8 cellular contexts compared by ENCODE assay signal in genomic region chr13:75637101-75637774, GRCh38. TPM values are rescaled to one million over a fixed set of nuclear protein-coding genes. Genes with fewer than 3 reads are reported as not detected.
DNase-seq lines count a peak whose midpoint lies in the region; ATAC-seq and TF ChIP-seq lines count a peak whose summit lies in the region.

No MANE protein-coding gene starts in this region.

- H2BK15ac ChIP-seq in IMR-90 (ENCODE audit: low read depth, low read length) = peak overlapping the region; percentile 32; the same call in 1 of the 3 replicates

- H3K9ac ChIP-seq in IMR-90 (ENCODE audit: low read depth, low read length) (peak overlapping the region; percentile 81), neural cell (ENCODE audit: low read length) (no peak overlapping the region)

- H3K79me1 ChIP-seq in IMR-90 (ENCODE audit: low read depth in 1 of 2, low read length in 2 of 2) = peaks cover 6 to 32% of the 10 kb centered on the region in 2 experiments; a peak in 3 of 4 replicates

- H2AK9ac ChIP-seq in IMR-90 (replicated peaks; ENCODE audit: low read depth, low read length, poor library complexity) = peak overlapping the region; percentile 97

- peak overlapping the region; percentile 91 for H3K56ac ChIP-seq in IMR-90 (ENCODE audit: extremely low read depth, insufficient read depth, low read length)

- no peaks in the 10 kb centered on the region for H3K79me2 ChIP-seq in neural cell (replicated peaks; ENCODE audit: insufficient read depth, low read length)

- H3K4me1 Mint-ChIP-seq in CD14-positive monocyte = peaks cover 14% of the 10 kb centered on the region
- H3K4me1 Mint-ChIP-seq in dendritic cell treated with granulocyte-macrophage colony-stimulating factor and Interleukin-4, amounts not matched to agents 40 ng/mL and 50 ng/mL, for 4 days (ENCODE audit: low read depth) = peaks cover 15% of the 10 kb centered on the region

- TF ChIP-seq POLR2A in IMR-90 (IDR thresholded peaks at IDR 0.05; ENCODE audit: low read depth, low read length) = no peak

- no peaks in the 10 kb centered on the region for H3F3A ChIP-seq in neural cell (ENCODE audit: insufficient read depth, low read length, poor library complexity, severe bottlenecking)

- dilution Hi-C loops in IMR-90 (cut with HindIII; ENCODE audit: low sequenced_read_pairs, unreplicated experiment) = no loop called here

- no peak for TF ChIP-seq EP300 in neural cell (conservative IDR thresholded peaks at IDR 0.05; ENCODE audit: poor library complexity, severe bottlenecking)

- peak overlapping the region; percentile 83 to 91 for H3K4me3 Mint-ChIP-seq in CD14-positive monocyte
- H3K4me3 Mint-ChIP-seq in dendritic cell treated with granulocyte-macrophage colony-stimulating factor and Interleukin-4, amounts not matched to agents 40 ng/mL and 50 ng/mL, for 4 days = peak overlapping the region; percentile 77

- H3K18ac ChIP-seq in IMR-90 (ENCODE audit: low read depth, low read length) = peak overlapping the region; percentile 56

- DNase-seq in CD14-positive monocyte (ENCODE audit: low spot score) = no peak
- DNase-seq in IMR-90 = no peak
- DNase-seq in NCI-H2171 treated with DMSO at 0.1 percent for 48 hours (lab: John Stamatoyannopoulos, UW) = no peak
- no peak for DNase-seq in NCI-H524 treated with DMSO at 0.1 percent for 48 hours (lab: John Stamatoyannopoulos, UW)
- DNase-seq in medulla oblongata (ENCODE audit: extremely low spot score) = no peak

- peak overlapping the region; percentile 92 for H2BK120ac ChIP-seq in IMR-90 (ENCODE audit: low read depth, low read length)

- peak overlapping the region; percentile 75 for H2BK20ac ChIP-seq in IMR-90 (ENCODE audit: low read depth, low read length)

- H3K4me3 ChIP-seq in IMR-90 (ENCODE audit: insufficient read depth, low read depth, low read length) (peak overlapping the region; percentile 80), neural cell (ENCODE audit: low read length) (peak overlapping the region; percentile 66)

- H3K27me3 Mint-ChIP-seq in CD14-positive monocyte (ENCODE audit: low read depth in 3 of 3) = peaks cover 39 to 51% (median 42%) of the 10 kb centered on the region in 3 donors
- H3K27me3 Mint-ChIP-seq in dendritic cell treated with granulocyte-macrophage colony-stimulating factor and Interleukin-4, amounts not matched to agents 40 ng/mL and 50 ng/mL, for 4 days = peaks cover 50% of the 10 kb centered on the region

- H2AK5ac ChIP-seq in IMR-90 (ENCODE audit: low read depth, low read length) = peak overlapping the region; percentile 57

- in situ Hi-C loops in IMR-90 (cut with MboI; ENCODE audit: low sequenced_read_pairs) = no loop called here

- BruUV-seq in IMR-90 (replicated peaks; lab: Mats Ljungman, UMichigan) = no TSS peak

- peak overlapping the region; percentile 98 for H3K4ac ChIP-seq in IMR-90 (ENCODE audit: low read depth, low read length)

- H3K9me2 ChIP-seq in neural cell (ENCODE audit: insufficient read depth, low read length) = no peaks in the 10 kb centered on the region

- H3K27ac ChIP-seq in IMR-90 (ENCODE audit: insufficient read depth, low read length) (peak overlapping the region; percentile 86), neural cell (ENCODE audit: low read length) (no peak overlapping the region)

- TF ChIP-seq RAD21 in IMR-90 (IDR thresholded peaks at IDR 0.05; ENCODE audit: low read length) (no peak), neural cell (conservative IDR thresholded peaks at IDR 0.05) (no peak)

- H3K9me1 ChIP-seq in IMR-90 (ENCODE audit: insufficient read depth, low read length) = peaks cover 14% of the 10 kb centered on the region

- H3K4me2 ChIP-seq in IMR-90 (ENCODE audit: low read depth, low read length) (peak overlapping the region; percentile 98), neural cell (ENCODE audit: low read length) (no peak overlapping the region)

- H3K14ac ChIP-seq in IMR-90 (replicated peaks; ENCODE audit: low read depth, low read length) = peak overlapping the region; percentile 99

- peaks cover 2 to 3% of the 10 kb centered on the region in 2 donors for H3K36me3 Mint-ChIP-seq in CD14-positive monocyte
- no peaks in the 10 kb centered on the region for H3K36me3 Mint-ChIP-seq in dendritic cell treated with granulocyte-macrophage colony-stimulating factor and Interleukin-4, amounts not matched to agents 40 ng/mL and 50 ng/mL, for 4 days (ENCODE audit: low read depth)

- H3K27me3 ChIP-seq in IMR-90 (ENCODE audit: control insufficient read depth, insufficient read depth, low read length) (no peaks in the 10 kb centered on the region), neural cell (ENCODE audit: insufficient read depth, low read depth, low read length) (peaks cover 43% of the 10 kb centered on the region)

- H3K9me3 Mint-ChIP-seq in CD14-positive monocyte = peaks cover 0 to 8% (median 4%) of the 10 kb centered on the region in 7 donors
- no peaks in the 10 kb centered on the region for H3K9me3 Mint-ChIP-seq in dendritic cell treated with granulocyte-macrophage colony-stimulating factor and Interleukin-4, amounts not matched to agents 40 ng/mL and 50 ng/mL, for 4 days

- H2AFZ ChIP-seq in IMR-90 (replicated peaks; ENCODE audit: low read length, poor library complexity) (peak overlapping the region; percentile 87), neural cell (ENCODE audit: low read depth, low read length) (no peak overlapping the region)

- H4K20me1 ChIP-seq in IMR-90 (ENCODE audit: insufficient read depth, low read length) (peaks cover 34% of the 10 kb centered on the region; the same call in 1 of the 2 replicates), neural cell (ENCODE audit: insufficient read depth) (no peaks in the 10 kb centered on the region)

- H3K23ac ChIP-seq in IMR-90 (ENCODE audit: low read depth, low read length) = peak overlapping the region; percentile 100

- 20% methylated on average over 1 of the region's 19 CpGs; no CpG with 5 or more reads in 1 of the 2 experiments for WGBS in IMR-90 (ENCODE audit: extremely low coverage in 2 of 2, insufficient read length in 1 of 2), 2 experiments

- H2BK5ac ChIP-seq in IMR-90 (ENCODE audit: low read depth, low read length, poor library complexity, severe bottlenecking) = peak overlapping the region; percentile 85

- H3K36me3 ChIP-seq in IMR-90 (ENCODE audit: control insufficient read depth, insufficient read depth, low read length) = peaks cover 5% of the 10 kb centered on the region
- no peaks in the 10 kb centered on the region for H3K36me3 ChIP-seq in neural cell (ENCODE audit: insufficient read depth, low read length)

- H3K9me3 ChIP-seq in IMR-90 (ENCODE audit: control insufficient read depth, insufficient read depth, low read length) = no peaks in the 10 kb centered on the region
- no peaks in the 10 kb centered on the region for H3K9me3 ChIP-seq in neural cell (ENCODE audit: low read length)

- POLR2A ChIA-PET in IMR-90 (lab: Charles Lee; ENCODE audit: unreplicated experiment) = interaction anchor here (1.1 kb wide), 1 partner anchor 69 kb away, joined by 5 read pairs; no protein-coding TSS in a partner anchor

- TF ChIP-seq CTCF in CD14-positive monocyte (IDR thresholded peaks at IDR 0.05) (no peak), IMR-90 (conservative IDR thresholded peaks at IDR 0.05; ENCODE audit: low read depth, low read length) (no peak), neural cell (IDR thresholded peaks at IDR 0.05; ENCODE audit: poor library complexity, severe bottlenecking) (no peak)

- H3K27ac Mint-ChIP-seq in CD14-positive monocyte = no peak overlapping the region
- H3K27ac Mint-ChIP-seq in dendritic cell treated with granulocyte-macrophage colony-stimulating factor and Interleukin-4, amounts not matched to agents 40 ng/mL and 50 ng/mL, for 4 days = no peak overlapping the region

- peaks cover 21% of the 10 kb centered on the region for H3K4me1 ChIP-seq in IMR-90 (ENCODE audit: control insufficient read depth, insufficient read depth, low read length)

- CTCF ChIA-PET in IMR-90 (lab: Yijun Ruan, JAX) = no interaction called here

- peak overlapping the region; percentile 12 to 85 for H4K8ac ChIP-seq in IMR-90 (ENCODE audit: low read depth in 2 of 2, low read length in 2 of 2)

- ATAC-seq in IMR-90 (ENCODE audit: low read depth) = no peak
- no peak for ATAC-seq in GM19397 (IDR thresholded peaks at IDR 0.05; ENCODE audit: unreplicated experiment)

- peak overlapping the region; percentile 99 for H4K91ac ChIP-seq in IMR-90 (ENCODE audit: insufficient read depth, low read depth, low read length)

- intact Hi-C loops in CD14-positive monocyte (cut with micrococcal nuclease) (no loop called here), IMR-90 (cut with micrococcal nuclease) (loop anchor here (1.0 to 2.0 kb wide), 2 partner anchors 71 to 154 kb away; partner anchors contain the start of gene TBC1D4)
- intact Hi-C loops in dendritic cell treated with granulocyte-macrophage colony-stimulating factor and Interleukin-4, amounts not matched to agents 40 ng/mL and 50 ng/mL, for 4 days (cut with micrococcal nuclease) = loop anchor here (10.0 kb wide), 1 partner anchor 162 kb away; no protein-coding TSS in a partner anchor

- peak overlapping the region; percentile 79; the same call in 1 of the 2 replicates for H4K5ac ChIP-seq in IMR-90 (ENCODE audit: low read depth, low read length)

TF ChIP-seq in IMR-90, 13 proteins besides CTCF, POLR2A, EP300 and RAD21 (continues in another document):
- TF ChIP-seq MXI1 (IDR thresholded peaks at IDR 0.05; ENCODE audit: borderline replicate concordance, low read depth, low read length) = peak; percentile 85

RNA-seq across cellular contexts. Expression of gene LMO7, which starts 1.1 kb away (rescaled TPM):
- under 1 TPM; 0.79 to 0.90 TPM for polyA plus RNA-seq in CD14-positive monocyte
- total RNA-seq in IMR-90 (2012; rRNA removed) = 367 and 485 TPM in 2 replicates
- polyA plus RNA-seq in IMR-90 (2012; rRNA removed) = 222 and 266 TPM in 2 replicates
- 78.3 and 114 TPM in 2 replicates for polyA plus RNA-seq in IMR-90 (2012; cell fraction: cytosol; rRNA removed)
- polyA plus RNA-seq in IMR-90 (2012; cell fraction: nucleus; rRNA removed; ENCODE audit: low replicate concordance) = 533 and 693 TPM in 2 replicates
- 9.1 and 14.2 TPM in 2 replicates for polyA plus RNA-seq in neural cell
- polyA minus RNA-seq in neural cell = 18.7 and 22.8 TPM in 2 replicates

Comparison
In these comparisons a context has a peak if more than half of its experiments do, and no peak if none do; other contexts are left out.
1. intact Hi-C loops: an anchor here in IMR-90 (1.0 to 2.0 kb wide) and dendritic cell treated with granulocyte-macrophage colony-stimulating factor and Interleukin-4, amounts not matched to agents 40 ng/mL and 50 ng/mL, for 4 days (10.0 kb wide); none called in CD14-positive monocyte.